Comparison of ENCODE assay signal across 28 cellular contexts in genomic region chr10:44064987-44065787, GRCh38.
DNase-seq lines count a peak whose midpoint lies in the region; ATAC-seq lines count a peak whose summit lies in the region.
"Had no signal": no experiment of that assay in that cellular context is flagged by ENCODE, and none has a peak within 500 bp of the region (broad histone marks: within the 10 kb centered on the region; RNA-seq: fewer than 3 reads in every experiment).

No MANE protein-coding gene starts in this region.

- H3K4me3 ChIP-seq in right cardiac atrium (ENCODE audit: low read length) = no peak overlapping the region
- H3K4me3 ChIP-seq: GM23248, heart right ventricle, psoas muscle, suprapubic skin had no signal

- no peak overlapping the region for H3K27ac Mint-ChIP-seq in stimulated activated naive CD8-positive, alpha-beta T cell treated with anti-CD3 and anti-CD28 coated beads, Interleukin-15, amount 100 ng/mL, for 72 hours
- H3K27ac Mint-ChIP-seq in stimulated activated memory B cell treated with anti-CD40 and anti-IgM and Interleukin-4, amounts not matched to agents 10 μg/mL and 1 μg/mL and 100 μg/mL, for 72 hours = no peak overlapping the region
- no peak overlapping the region for H3K27ac Mint-ChIP-seq in activated T-cell treated with anti-CD3 and anti-CD28 coated beads, Interleukin-2, amount 50 U/mL, for 72 hours
- H3K27ac Mint-ChIP-seq: activated CD4-positive, alpha-beta T cell treated with anti-CD3 and anti-CD28 coated beads for 36 hours; activated naive CD8-positive, alpha-beta T cell; memory B cell; T-helper 2 cell treated with Interferon-gamma antibody and Interleukin-4, amounts not matched to agents 5 μg/mL and 100 μg/mL, for 36 hours had no signal

- peaks cover 10% of the 10 kb centered on the region for H3K27me3 Mint-ChIP-seq in stimulated activated naive CD8-positive, alpha-beta T cell treated with anti-CD3 and anti-CD28 coated beads, Interleukin-15, amount 100 ng/mL, for 72 hours
- peaks cover 10% of the 10 kb centered on the region for H3K27me3 Mint-ChIP-seq in stimulated activated memory B cell treated with anti-CD40 and anti-IgM and Interleukin-4, amounts not matched to agents 10 μg/mL and 1 μg/mL and 100 μg/mL, for 72 hours
- H3K27me3 Mint-ChIP-seq in activated T-cell treated with anti-CD3 and anti-CD28 coated beads, Interleukin-2, amount 50 U/mL, for 72 hours (ENCODE audit: low read depth) = no peaks in the 10 kb centered on the region
- H3K27me3 Mint-ChIP-seq: memory B cell had no signal

- 80% methylated on average over 7 of the region's 7 CpGs for WGBS in right cardiac atrium

- H3K4me3 Mint-ChIP-seq in stimulated activated naive CD8-positive, alpha-beta T cell treated with anti-CD3 and anti-CD28 coated beads, Interleukin-15, amount 100 ng/mL, for 72 hours = no peak overlapping the region
- no peak overlapping the region for H3K4me3 Mint-ChIP-seq in stimulated activated memory B cell treated with anti-CD40 and anti-IgM and Interleukin-4, amounts not matched to agents 10 μg/mL and 1 μg/mL and 100 μg/mL, for 72 hours
- no peak overlapping the region for H3K4me3 Mint-ChIP-seq in activated T-cell treated with anti-CD3 and anti-CD28 coated beads, Interleukin-2, amount 50 U/mL, for 72 hours
- H3K4me3 Mint-ChIP-seq: activated CD4-positive, alpha-beta T cell treated with anti-CD3 and anti-CD28 coated beads for 36 hours; activated naive CD8-positive, alpha-beta T cell; memory B cell; T-helper 2 cell treated with Interferon-gamma antibody and Interleukin-4, amounts not matched to agents 5 μg/mL and 100 μg/mL, for 36 hours had no signal

- H3K27me3 ChIP-seq in right cardiac atrium (ENCODE audit: control insufficient read depth, insufficient read depth) = no peaks in the 10 kb centered on the region
- H3K27me3 ChIP-seq: BE2C, heart right ventricle, neutrophil, suprapubic skin had no signal

- ATAC-seq in stimulated activated naive CD8-positive, alpha-beta T cell treated with anti-CD3 and anti-CD28 coated beads, Interleukin-15, amount 100 ng/mL, for 72 hours = peak; percentile 21
- no peak for ATAC-seq in stimulated activated naive CD8-positive, alpha-beta T cell treated with anti-CD3 and anti-CD28 coated beads, Interleukin-15, Interleukin-2, amounts not matched to agents 100 U/mL and 50 U/mL, for 24 hours
- ATAC-seq in right cardiac atrium (peak in 1 of 2 donors; percentile 23), HG03280 (IDR thresholded peaks at IDR 0.05; ENCODE audit: unreplicated experiment) (no peak)
- ATAC-seq in stimulated activated memory B cell treated with anti-CD40 and anti-IgM and Interleukin-4, amounts not matched to agents 10 μg/mL and 1 μg/mL and 100 μg/mL, for 72 hours = peak; percentile 3
- ATAC-seq in activated T-cell treated with anti-CD3 and anti-CD28 coated beads, Interleukin-2, amount 50 U/mL, for 72 hours (replicated peaks in 1 of 2) = no peak
- ATAC-seq: activated CD4-positive, alpha-beta T cell treated with anti-CD3 and anti-CD28 coated beads for 36 hours; PC-3 had no signal

- DNase-seq in stimulated activated naive CD8-positive, alpha-beta T cell treated with anti-CD3 and anti-CD28 coated beads, Interleukin-15, amount 100 ng/mL, for 72 hours = no peak
- no peak for DNase-seq in stimulated activated naive CD8-positive, alpha-beta T cell treated with anti-CD3 and anti-CD28 coated beads, Interleukin-15, Interleukin-2, amounts not matched to agents 100 U/mL and 50 U/mL, for 24 hours
- DNase-seq in right cardiac atrium (no peak), AG08396 (ENCODE audit: low spot score) (no peak)
- DNase-seq in activated T-cell treated with anti-CD3 and anti-CD28 coated beads, Interleukin-2, amount 50 U/mL, for 72 hours = no peak
- DNase-seq in activated CD4-positive, alpha-beta T cell treated with anti-CD3 and anti-CD28 coated beads for 1 hour = no peak
- DNase-seq: activated CD4-positive, alpha-beta T cell treated with anti-CD3 and anti-CD28 coated beads for 36 hours; activated effector memory CD4-positive, alpha-beta T cell treated with Interleukin-2 at 50 U/mL for 16 hours; activated T-cell treated with anti-CD3 and anti-CD28 coated beads for 4 hours; BE2C; cerebellar nuclear complex; DMS153; GM23248; heart right ventricle; kidney glomerular epithelial cell; NCI-H1694; PC-3; psoas muscle; SHP77; small intestine; stimulated activated CD4-positive, alpha-beta T cell treated with anti-CD3 and anti-CD28 coated beads, Interleukin-1b, Interleukin-23, amount 100 ng/mL, for 48 hours had no signal

- H3K4me1 ChIP-seq in right cardiac atrium (ENCODE audit: control insufficient read depth, insufficient read depth, low read length) = peaks cover 4% of the 10 kb centered on the region
- H3K4me1 ChIP-seq: BE2C, psoas muscle had no signal

- no peaks in the 10 kb centered on the region for H3K36me3 Mint-ChIP-seq in stimulated activated memory B cell treated with anti-CD40 and anti-IgM and Interleukin-4, amounts not matched to agents 10 μg/mL and 1 μg/mL and 100 μg/mL, for 72 hours
- no peaks in the 10 kb centered on the region for H3K36me3 Mint-ChIP-seq in activated T-cell treated with anti-CD3 and anti-CD28 coated beads, Interleukin-2, amount 50 U/mL, for 72 hours (ENCODE audit: insufficient read depth in 2 of 2)
- H3K36me3 Mint-ChIP-seq: activated naive CD8-positive, alpha-beta T cell; memory B cell had no signal

- no peaks in the 10 kb centered on the region for H3K9me3 Mint-ChIP-seq in stimulated activated naive CD8-positive, alpha-beta T cell treated with anti-CD3 and anti-CD28 coated beads, Interleukin-15, amount 100 ng/mL, for 72 hours
- H3K9me3 Mint-ChIP-seq in stimulated activated memory B cell treated with anti-CD40 and anti-IgM and Interleukin-4, amounts not matched to agents 10 μg/mL and 1 μg/mL and 100 μg/mL, for 72 hours = no peaks in the 10 kb centered on the region
- H3K9me3 Mint-ChIP-seq in activated T-cell treated with anti-CD3 and anti-CD28 coated beads, Interleukin-2, amount 50 U/mL, for 72 hours = no peaks in the 10 kb centered on the region
- H3K9me3 Mint-ChIP-seq: T-helper 2 cell treated with Interferon-gamma antibody and Interleukin-4, amounts not matched to agents 5 μg/mL and 100 μg/mL, for 36 hours had no signal

- no peaks in the 10 kb centered on the region for H3K4me1 Mint-ChIP-seq in stimulated activated naive CD8-positive, alpha-beta T cell treated with anti-CD3 and anti-CD28 coated beads, Interleukin-15, amount 100 ng/mL, for 72 hours
- no peaks in the 10 kb centered on the region for H3K4me1 Mint-ChIP-seq in stimulated activated memory B cell treated with anti-CD40 and anti-IgM and Interleukin-4, amounts not matched to agents 10 μg/mL and 1 μg/mL and 100 μg/mL, for 72 hours
- H3K4me1 Mint-ChIP-seq in activated T-cell treated with anti-CD3 and anti-CD28 coated beads, Interleukin-2, amount 50 U/mL, for 72 hours (ENCODE audit: low read depth) = no peaks in the 10 kb centered on the region
- H3K4me1 Mint-ChIP-seq: activated CD4-positive, alpha-beta T cell treated with anti-CD3 and anti-CD28 coated beads for 36 hours; memory B cell had no signal

- peak overlapping the region; percentile 26 for H3K27ac ChIP-seq in right cardiac atrium (ENCODE audit: low read length)
- H3K27ac ChIP-seq: GM23248, neutrophil, psoas muscle, suprapubic skin had no signal

- H3K9me3 ChIP-seq in right cardiac atrium (ENCODE audit: control insufficient read depth, low read length) = no peaks in the 10 kb centered on the region
- H3K9me3 ChIP-seq: BE2C, heart right ventricle, neutrophil, psoas muscle, suprapubic skin had no signal

- intact Hi-C loops in right cardiac atrium (cut with DNase I) = no loop called here

Comparison
In these comparisons a context has a peak if more than half of its experiments do, and no peak if none do; other contexts are left out.
1. ATAC-seq: peak in stimulated activated naive CD8-positive, alpha-beta T cell treated with anti-CD3 and anti-CD28 coated beads, Interleukin-15, amount 100 ng/mL, for 72 hours (single experiment) and stimulated activated memory B cell treated with anti-CD40 and anti-IgM and Interleukin-4, amounts not matched to agents 10 μg/mL and 1 μg/mL and 100 μg/mL, for 72 hours (single experiment); none in stimulated activated naive CD8-positive, alpha-beta T cell treated with anti-CD3 and anti-CD28 coated beads, Interleukin-15, Interleukin-2, amounts not matched to agents 100 U/mL and 50 U/mL, for 24 hours (single experiment), activated T-cell treated with anti-CD3 and anti-CD28 coated beads, Interleukin-2, amount 50 U/mL, for 72 hours (0 of 2) and HG03280 (single experiment).